ENCODE assay signal across 8 cellular contexts in genomic region chr5:107570805-107571531, GRCh38.
DNase-seq lines count a peak whose midpoint lies in the region; ATAC-seq and TF ChIP-seq lines count a peak whose summit lies in the region.

No MANE protein-coding gene starts in this region.

- H3K9me3 ChIP-seq in ectodermal cell (ENCODE audit: control insufficient read depth, low read length), result no peaks in the 10 kb centered on the region
- H3K9me3 ChIP-seq in naive thymus-derived CD4-positive, alpha-beta T cell (ENCODE audit: control insufficient read depth in 2 of 3, low read length in 3 of 3), result no peaks in the 10 kb centered on the region

- H3K4me1 Mint-ChIP-seq in naive thymus-derived CD4-positive, alpha-beta T cell, result peaks cover 6 to 23% (median 17%) of the 10 kb centered on the region in 7 donors

- CTCF ChIA-PET in naive thymus-derived CD4-positive, alpha-beta T cell (lab: Charles Lee), result interaction anchor here (0.6 to 0.8 kb wide), 2 partner anchors 63 to 619 kb away, joined by 3 read pairs; no protein-coding TSS in a partner anchor
- CTCF ChIA-PET in HEK293T (lab: Yijun Ruan, JAX), result interaction anchor here (0.6 to 1.8 kb wide), 11 partner anchors 9 to 175 kb away, joined by 3 to 10 read pairs (median 4); no protein-coding TSS in a partner anchor

- peaks cover 86% of the 10 kb centered on the region for H3K4me1 ChIP-seq in ectodermal cell (ENCODE audit: control insufficient read depth, insufficient read depth, low read length)
- peaks cover 6 to 8% of the 10 kb centered on the region in 2 donors for H3K4me1 ChIP-seq in naive thymus-derived CD4-positive, alpha-beta T cell (ENCODE audit: control insufficient read depth in 2 of 2, insufficient read depth in 2 of 2, low read length in 2 of 2)

- 47 to 51% methylated on average over 14 of the region's 14 CpGs for WGBS in ectodermal cell, 2 experiments

- DNase-seq in COLO668 (lab: John Stamatoyannopoulos, UW; ENCODE audit: unreplicated experiment), result peak; percentile 24
- peak; percentile 22 to 56 for DNase-seq in SHP77 (lab: John Stamatoyannopoulos, UW)
- peak in 5 of 9 donors; percentile 3 to 25 (median 7) for DNase-seq in naive thymus-derived CD4-positive, alpha-beta T cell
- DNase-seq in HEK293T (ENCODE audit: extremely low spot score), result no peak
- no peak for DNase-seq in HuH-7.5 (ENCODE audit: low spot score)

- peak overlapping the region in 2 of 9 donors; percentile 21 to 65 for H3K27ac Mint-ChIP-seq in naive thymus-derived CD4-positive, alpha-beta T cell

- no peaks in the 10 kb centered on the region for H3K36me3 ChIP-seq in ectodermal cell (ENCODE audit: control insufficient read depth, insufficient read depth, low read length)
- H3K36me3 ChIP-seq in naive thymus-derived CD4-positive, alpha-beta T cell (ENCODE audit: control insufficient read depth in 2 of 3, insufficient read depth in 3 of 3, low read length in 3 of 3), result no peaks in the 10 kb centered on the region

- intact Hi-C loops in naive thymus-derived CD4-positive, alpha-beta T cell (cut with micrococcal nuclease), result loop anchor here (2.0 to 5.0 kb wide), 4 partner anchors 84 to 776 kb away; no protein-coding TSS in a partner anchor

- H3K27me3 ChIP-seq in ectodermal cell (ENCODE audit: control insufficient read depth, insufficient read depth, low read length, poor library complexity, severe bottlenecking), result no peaks in the 10 kb centered on the region
- no peaks in the 10 kb centered on the region for H3K27me3 ChIP-seq in naive thymus-derived CD4-positive, alpha-beta T cell (ENCODE audit: control insufficient read depth in 2 of 2, insufficient read depth in 2 of 2, low read length in 2 of 2)

- H3K9me3 Mint-ChIP-seq in naive thymus-derived CD4-positive, alpha-beta T cell, result no peaks in the 10 kb centered on the region

- peak overlapping the region; percentile 47 for H3K27ac ChIP-seq in ectodermal cell (ENCODE audit: insufficient read depth, low read depth, low read length, poor library complexity, severe bottlenecking)
- H3K27ac ChIP-seq in naive thymus-derived CD4-positive, alpha-beta T cell (ENCODE audit: low read depth, low read length), result no peak overlapping the region

- peak overlapping the region; percentile 4 for H3K4me3 ChIP-seq in ectodermal cell (ENCODE audit: insufficient read depth, low read depth, low read length)
- peak overlapping the region; percentile 69 for H3K4me3 ChIP-seq in naive thymus-derived CD4-positive, alpha-beta T cell (ENCODE audit: low read length)

- H3K4me3 Mint-ChIP-seq in naive thymus-derived CD4-positive, alpha-beta T cell, result peak overlapping the region; percentile 77 to 90 (median 86)

- ATAC-seq in GM19043 (IDR thresholded peaks at IDR 0.05; ENCODE audit: low read depth, unreplicated experiment) (peak; percentile 70), HG03135 (IDR thresholded peaks at IDR 0.05; ENCODE audit: unreplicated experiment) (peak; percentile 85)
- peak; percentile 43 for ATAC-seq in naive thymus-derived CD4-positive, alpha-beta T cell

- POLR2A ChIA-PET in naive thymus-derived CD4-positive, alpha-beta T cell (lab: Charles Lee), result no interaction called here
- POLR2A ChIA-PET in HEK293T (lab: Yijun Ruan, JAX), result interaction anchor here (1.5 kb wide), 2 partner anchors 14 to 18 kb away, joined by 5 to 6 read pairs; no protein-coding TSS in a partner anchor

- peaks cover 7 to 48% (median 9%) of the 10 kb centered on the region in 5 donors for H3K27me3 Mint-ChIP-seq in naive thymus-derived CD4-positive, alpha-beta T cell

- no peaks in the 10 kb centered on the region for H3K36me3 Mint-ChIP-seq in naive thymus-derived CD4-positive, alpha-beta T cell

TF ChIP-seq in HEK293T, 16 proteins besides CTCF, POLR2A, EP300 and RAD21:
- TF ChIP-seq FOXM1 (IDR thresholded peaks at IDR 0.05; ENCODE audit: borderline replicate concordance) (no peak), ARNT (IDR thresholded peaks at IDR 0.05) (no peak), FOXK2 (IDR thresholded peaks at IDR 0.05) (no peak), PKNOX1 (IDR thresholded peaks at IDR 0.05) (no peak), FOXA1 (IDR thresholded peaks at IDR 0.05) (no peak), ELF4 (IDR thresholded peaks at IDR 0.05) (no peak), ZNF384 (IDR thresholded peaks at IDR 0.05) (no peak), HDGF (IDR thresholded peaks at IDR 0.05; ENCODE audit: borderline replicate concordance) (no peak), SUZ12 (IDR thresholded peaks at IDR 0.05) (no peak), L3MBTL2 (conservative IDR thresholded peaks at IDR 0.05) (no peak), LEF1 (IDR thresholded peaks at IDR 0.05; ENCODE audit: borderline replicate concordance) (no peak), CTBP1 (IDR thresholded peaks at IDR 0.05; ENCODE audit: borderline replicate concordance) (no peak), SP1 (IDR thresholded peaks at IDR 0.05) (no peak), NFRKB (IDR thresholded peaks at IDR 0.05) (no peak)
TF ChIP-seq in HEK293T: peak in this region for 0.

Comparison
In these comparisons a context has a peak if more than half of its experiments do, and no peak if none do; other contexts are left out.
1. DNase-seq: peak in COLO668 (single experiment), SHP77 (2 of 2) and naive thymus-derived CD4-positive, alpha-beta T cell (5 of 9); none in HEK293T (single experiment) and HuH-7.5 (single experiment).
2. Peak in every context shown above with its lines, with median percentiles within 50 percentile points of each other: ATAC-seq.